Comparison of ENCODE assay signal across 8 cellular contexts in genomic region chr17:44556114-44556853, GRCh38. TPM values are rescaled to one million over a fixed set of nuclear protein-coding genes. Genes with fewer than 3 reads are reported as not detected.
DNase-seq lines count a peak whose midpoint lies in the region; TF ChIP-seq lines count a peak whose summit lies in the region.

No MANE protein-coding gene starts in this region.

- H3K36me3 ChIP-seq in mesenchymal stem cell (ENCODE audit: control insufficient read depth in 1 of 2, insufficient read depth in 2 of 2, low read depth in 1 of 2, low read length in 2 of 2), result peaks cover 4 to 6% of the 10 kb centered on the region in 2 experiments
- no peaks in the 10 kb centered on the region for H3K36me3 ChIP-seq in tibial nerve

- no peaks in the 10 kb centered on the region for H3K79me1 ChIP-seq in mesenchymal stem cell (replicated peaks; ENCODE audit: low read length, poor library complexity, severe bottlenecking)

- no peak for TF ChIP-seq POLR2A in tibial nerve (IDR thresholded peaks at IDR 0.05)

- H3K4me1 ChIP-seq in mesenchymal stem cell (ENCODE audit: control insufficient read depth, insufficient read depth, low read depth, low read length) (peaks cover 6% of the 10 kb centered on the region), tibial nerve (peaks cover 0 to 50% (median 0%) of the 10 kb centered on the region in 4 donors)

- peak overlapping the region; percentile 93 to 98 for H3K4ac ChIP-seq in mesenchymal stem cell (ENCODE audit: low read depth in 1 of 2, low read length in 2 of 2)

- H3K27me3 Mint-ChIP-seq in endothelial cell (ENCODE audit: unreplicated experiment), result peaks cover 8% of the 10 kb centered on the region

- peak overlapping the region; percentile 7 for H2AFZ ChIP-seq in mesenchymal stem cell (ENCODE audit: low read depth, low read length)

- peak overlapping the region; percentile 100 for H3K27ac ChIP-seq in mesenchymal stem cell (ENCODE audit: low read length, poor library complexity, severe bottlenecking)
- peak overlapping the region; percentile 73 to 94 (median 86) for H3K27ac ChIP-seq in tibial nerve

- no peak overlapping the region for H3K23ac ChIP-seq in mesenchymal stem cell (ENCODE audit: low read length in 2 of 2)

- no peak for TF ChIP-seq CTCF in endothelial cell (IDR thresholded peaks at IDR 0.05; ENCODE audit: unreplicated experiment)
- TF ChIP-seq CTCF in tibial nerve (IDR thresholded peaks at IDR 0.05), result no peak

- H3K9me3 ChIP-seq in mesenchymal stem cell (ENCODE audit: control insufficient read depth, low read length) (no peaks in the 10 kb centered on the region), tibial nerve (no peaks in the 10 kb centered on the region)

- WGBS in mesenchymal stem cell, result under 1% methylated on average over 25 of the region's 28 CpGs
- WGBS in tibial nerve, 2 donors, result 0 to 1% methylated on average over 28 of the region's 28 CpGs

- H3K4me2 ChIP-seq in mesenchymal stem cell (ENCODE audit: low read length, poor library complexity, severe bottlenecking), result peak overlapping the region; percentile 71

- H4K8ac ChIP-seq in mesenchymal stem cell (ENCODE audit: low read length), result peak overlapping the region; percentile 99

- H2BK5ac ChIP-seq in mesenchymal stem cell (ENCODE audit: low read depth, low read length, poor library complexity, severe bottlenecking), result peak overlapping the region; percentile 99

- no peaks in the 10 kb centered on the region for H3K9me3 Mint-ChIP-seq in endothelial cell (ENCODE audit: unreplicated experiment)

- H4K91ac ChIP-seq in mesenchymal stem cell (ENCODE audit: low read length), result peak overlapping the region; percentile 93

- H3K18ac ChIP-seq in mesenchymal stem cell (ENCODE audit: low read depth in 1 of 2, low read length in 2 of 2), result peak overlapping the region; percentile 84 to 97

- peak overlapping the region; percentile 94 for H3K9ac ChIP-seq in mesenchymal stem cell (ENCODE audit: low read length)

- peak overlapping the region in 1 of 2 experiments; percentile 14 for H3K14ac ChIP-seq in mesenchymal stem cell (ENCODE audit: low read length in 2 of 2)

- peak overlapping the region; percentile 97 for H3K4me3 Mint-ChIP-seq in endothelial cell (ENCODE audit: unreplicated experiment)

- peaks cover 38% of the 10 kb centered on the region for H3K4me1 Mint-ChIP-seq in endothelial cell (ENCODE audit: unreplicated experiment)

- DNase-seq in NCI-H1092 treated with DMSO at 0.1 percent for 48 hours (lab: John Stamatoyannopoulos, UW), result peak; percentile 40
- DNase-seq in NCI-H1092 (lab: John Stamatoyannopoulos, UW), result no peak
- DNase-seq in LHCN-M2 (ENCODE audit: low read depth), result peak; percentile 73
- peak; percentile 70 for DNase-seq in SW480 (ENCODE audit: low spot score)
- peak; percentile 43 for DNase-seq in endothelial cell (ENCODE audit: low spot score)
- DNase-seq in mesenchymal stem cell, result peak; percentile 74
- no peak for DNase-seq in tibial nerve (ENCODE audit: low spot score in 2 of 2)
- DNase-seq in NCI-H2107 (lab: John Stamatoyannopoulos, UW), result no peak

- peak overlapping the region; percentile 93 for H2BK15ac ChIP-seq in mesenchymal stem cell (ENCODE audit: low read depth, poor library complexity, severe bottlenecking)

- H3K27me3 ChIP-seq in mesenchymal stem cell (ENCODE audit: control insufficient read depth in 1 of 2, insufficient read depth in 1 of 2, low read length in 2 of 2) (no peaks in the 10 kb centered on the region), tibial nerve (peaks cover 0 to 10% of the 10 kb centered on the region in 2 donors)

- H2BK120ac ChIP-seq in mesenchymal stem cell (ENCODE audit: low read depth, low read length), result peak overlapping the region; percentile 97

- H3K27ac Mint-ChIP-seq in endothelial cell (ENCODE audit: unreplicated experiment), result peak overlapping the region; percentile 94

- peak overlapping the region; percentile 93 for H2AK5ac ChIP-seq in mesenchymal stem cell (ENCODE audit: low read length, severe bottlenecking)

- peak overlapping the region; percentile 80 to 86 for H2BK12ac ChIP-seq in mesenchymal stem cell (ENCODE audit: low read length in 2 of 2)

- peaks cover 7% of the 10 kb centered on the region for H3K36me3 Mint-ChIP-seq in endothelial cell (ENCODE audit: low read depth, unreplicated experiment)

- peak in 1 of 2 donors; percentile 4 for TF ChIP-seq EP300 in tibial nerve (IDR thresholded peaks at IDR 0.05)

- H3K4me3 ChIP-seq in mesenchymal stem cell (ENCODE audit: insufficient read depth in 1 of 2, low read depth in 1 of 2, low read length in 2 of 2) (peak overlapping the region; percentile 60 to 86), tibial nerve (peak overlapping the region; percentile 52 to 66 (median 60))

RNA-seq across cellular contexts. Expression of gene FZD2, which starts 1.0 kb away (rescaled TPM):
- total RNA-seq in LHCN-M2 (2014; rRNA removed) (12.5 and 21.2 TPM in 2 replicates), endothelial cell (ENCODE audit: unreplicated experiment) (12.9 TPM), tibial nerve (10 to 100 TPM in 3 of 4 donors, 1 to 10 TPM in 1; 6.3 to 27.8 (median 16.2) TPM)
- 55.8 TPM for polyA plus RNA-seq in LHCN-M2 (2012)
- polyA plus RNA-seq in mesenchymal stem cell (2013, experiment 1 of 2), result 43.8 TPM
- polyA plus RNA-seq in mesenchymal stem cell (2013, experiment 2 of 2), result 45.5 TPM

RNA-seq across cellular contexts. Expression of gene GPATCH8, which starts 53.1 kb away (rescaled TPM):
- 15.8 and 21.6 TPM in 2 replicates for total RNA-seq in LHCN-M2 (2014; rRNA removed)
- 9.1 TPM for polyA plus RNA-seq in LHCN-M2 (2012)
- 53.3 TPM for total RNA-seq in endothelial cell (ENCODE audit: unreplicated experiment)
- 18.3 TPM for polyA plus RNA-seq in mesenchymal stem cell (2013, experiment 1 of 2)
- polyA plus RNA-seq in mesenchymal stem cell (2013, experiment 2 of 2), result 17.8 TPM
- total RNA-seq in tibial nerve, result 10 to 100 TPM; 55.1 to 71.2 (median 59.8) TPM

Comparison
In these comparisons a context has a peak if more than half of its experiments do, and no peak if none do; other contexts are left out.
1. DNase-seq: peak in NCI-H1092 treated with DMSO at 0.1 percent for 48 hours (single experiment), LHCN-M2 (single experiment), SW480 (single experiment), endothelial cell (single experiment) and mesenchymal stem cell (single experiment); none in NCI-H1092 (single experiment), tibial nerve (0 of 2) and NCI-H2107 (single experiment).